Comparison of ENCODE assay signal across 9 cellular contexts in genomic region chr2:36562973-36563532, GRCh38. TPM values are rescaled to one million over a fixed set of nuclear protein-coding genes. Genes with fewer than 3 reads are reported as not detected.
A peak's percentile ranks its signal among the peaks of the same experiment; 100 is the strongest.
DNase-seq lines count a peak whose midpoint lies in the region; ATAC-seq, FAIRE-seq and TF ChIP-seq lines count a peak whose summit lies in the region.
"Had no signal": no experiment of that assay in that cellular context is flagged by ENCODE, and none has a peak within 500 bp of the region (broad histone marks: within the 10 kb centered on the region; RNA-seq: fewer than 3 reads in every experiment).

No MANE protein-coding gene starts in this region.

- no peak for TF ChIP-seq RAD21 in HepG2 (CRISPR knock-in tag; IDR thresholded peaks at IDR 0.05)

- ATAC-seq in HepG2, result peak; percentile 80
- no peak for ATAC-seq in HG03135 (IDR thresholded peaks at IDR 0.05; ENCODE audit: unreplicated experiment)

- no peaks in the 10 kb centered on the region for H4K20me1 ChIP-seq in HepG2 (ENCODE audit: insufficient read depth, low read length)

- H3K9ac ChIP-seq in HepG2 (ENCODE audit: insufficient read depth, low read depth, low read length), result no peak overlapping the region

- no peak overlapping the region for H2AFZ ChIP-seq in HepG2 (ENCODE audit: low read length)

- H3K4me3 ChIP-seq in A673 (ENCODE audit: low read depth, low read length, poor library complexity, severe bottlenecking) (no peak overlapping the region), breast epithelium (peak overlapping the region in 2 of 3 donors; percentile 18 to 19), HepG2 (replicated peaks in 1 of 3; ENCODE audit: insufficient read depth in 1 of 3, low read depth in 2 of 3, low read length in 3 of 3) (no peak overlapping the region)
- H3K4me3 ChIP-seq: thoracic aorta had no signal

- no peaks in the 10 kb centered on the region for H3K79me2 ChIP-seq in HepG2 (ENCODE audit: insufficient read depth, low read length)

- H3K9me3 ChIP-seq in A673 (ENCODE audit: low read depth, low read length, poor library complexity, severe bottlenecking) (no peaks in the 10 kb centered on the region), breast epithelium (no peaks in the 10 kb centered on the region), HepG2 (ENCODE audit: low read length) (no peaks in the 10 kb centered on the region)
- H3K9me3 ChIP-seq: thoracic aorta had no signal

- intact Hi-C loops in A673 (cut with micrococcal nuclease; ENCODE audit: unreplicated experiment) (no loop called here), breast epithelium (cut with DNase I; ENCODE audit: low total_unique reads) (no loop called here), HepG2 (cut with micrococcal nuclease; ENCODE audit: unreplicated experiment) (no loop called here)

- POLR2A ChIA-PET in A673 (lab: Charles Lee; ENCODE audit: low non-redundant PET) (no interaction called here), HepG2 (lab: Yijun Ruan, JAX) (interaction anchor here (1.2 kb wide), 1 partner anchor 210 kb away, joined by 4 read pairs; no protein-coding TSS in a partner anchor)

- peak overlapping the region; percentile 31; the same call in 1 of the 2 replicates for H3K4me2 ChIP-seq in HepG2 (ENCODE audit: low read depth, low read length)

- 85% methylated on average over 3 of the region's 3 CpGs for WGBS in HepG2 (ENCODE audit: low lambda C conversion rate)

- TF ChIP-seq EP300 in HepG2 (IDR thresholded peaks at IDR 0.05; ENCODE audit: low read depth in 2 of 2, low read length in 2 of 2) (no peak), HepG2 (CRISPR knock-in tag; IDR thresholded peaks at IDR 0.05; ENCODE audit: borderline replicate concordance) (no peak)

- TF ChIP-seq POLR2A in breast epithelium (IDR thresholded peaks at IDR 0.05) (no peak), HepG2 (IDR thresholded peaks at IDR 0.05; ENCODE audit: insufficient read depth in 1 of 2, low read depth in 2 of 2, low read length in 2 of 2) (no peak)

- TF ChIP-seq CTCF in A673 (conservative IDR thresholded peaks at IDR 0.05; ENCODE audit: low read depth, low read length) (no peak), breast epithelium (IDR thresholded peaks at IDR 0.05) (no peak), HepG2 (CRISPR knock-in tag; IDR thresholded peaks at IDR 0.05) (no peak)

- in situ Hi-C loops in HepG2 (cut with HindIII; ENCODE audit: extremely low pct_ligation_motif_present, low pct_unique_long_range_greater_than_20kb), result no loop called here

- DNase-seq in A673 (ENCODE audit: low spot score), result no peak
- peak; percentile 73 for DNase-seq in M059J (ENCODE audit: low read depth)
- no peak for DNase-seq in breast epithelium (ENCODE audit: low spot score in 2 of 2)
- DNase-seq in HepG2 (ENCODE audit: low spot score), result peak; percentile 56
- no peak for DNase-seq in frontal cortex (ENCODE audit: low spot score in 2 of 2)
- no peak for DNase-seq in dedifferentiated amniotic fluid mesenchymal stem cell (ENCODE audit: extremely low spot score)
- DNase-seq in RPMI8226, result no peak

- H3K36me3 ChIP-seq in A673 (ENCODE audit: insufficient read depth, low read length, poor library complexity, severe bottlenecking), result no peaks in the 10 kb centered on the region
- no peaks in the 10 kb centered on the region for H3K36me3 ChIP-seq in breast epithelium
- H3K36me3 ChIP-seq in HepG2 (replicated peaks in 1 of 2; ENCODE audit: control insufficient read depth in 1 of 2, insufficient read depth in 2 of 2, low read length in 2 of 2), result peaks cover 2 to 41% of the 10 kb centered on the region in 2 experiments; a peak in 3 of 5 replicates
- H3K36me3 ChIP-seq: thoracic aorta had no signal

- peak overlapping the region; percentile 72 for H3K27ac ChIP-seq in A673 (ENCODE audit: low read depth, low read length, poor library complexity, severe bottlenecking)
- peak overlapping the region; percentile 62 to 67 for H3K27ac ChIP-seq in breast epithelium
- peak overlapping the region; percentile 39 for H3K27ac ChIP-seq in HepG2 (ENCODE audit: extremely low read length, insufficient read depth, low read length)

- CTCF ChIA-PET in A673 (lab: Charles Lee) (interaction anchor here (0.5 kb wide), 1 partner anchor 14 kb away, joined by 8 read pairs; no protein-coding TSS in a partner anchor), HepG2 (lab: Yijun Ruan, JAX; ENCODE audit: low intra/inter-chr PET ratio, low total read pairs) (no interaction called here)

- no TSS peak for BruUV-seq in A673 (replicated peaks; lab: Mats Ljungman, UMichigan)
- no TSS peak for BruUV-seq in HepG2 (replicated peaks; lab: Mats Ljungman, UMichigan)

- H3K27me3 ChIP-seq in A673 (replicated peaks; ENCODE audit: insufficient read depth, low read depth, low read length, poor library complexity) (no peaks in the 10 kb centered on the region), breast epithelium (no peaks in the 10 kb centered on the region), HepG2 (ENCODE audit: control insufficient read depth in 1 of 2, insufficient read depth in 2 of 2, low read length in 2 of 2) (no peaks in the 10 kb centered on the region)

- peaks cover 54% of the 10 kb centered on the region for H3K4me1 ChIP-seq in A673 (ENCODE audit: insufficient read depth, low read length, poor library complexity, severe bottlenecking)
- H3K4me1 ChIP-seq in breast epithelium, result no peaks in the 10 kb centered on the region
- H3K4me1 ChIP-seq in HepG2 (ENCODE audit: insufficient read depth, low read length), result peaks cover 23% of the 10 kb centered on the region

- no peak for FAIRE-seq in HepG2 (lab: Jason Lieb, UNC)
- no peak for FAIRE-seq in frontal cortex (lab: Jason Lieb, UNC)

TF ChIP-seq in HepG2, 621 proteins besides CTCF, POLR2A, EP300 and RAD21 (continues in another document):
- peak; percentile 86 for TF ChIP-seq CEBPB (IDR thresholded peaks at IDR 0.05; ENCODE audit: borderline replicate concordance, low read depth, low read length)
- TF ChIP-seq TBX3 (IDR thresholded peaks at IDR 0.05; ENCODE audit: borderline replicate concordance), result no peak
- no peak for TF ChIP-seq ZNF496 (CRISPR knock-in tag; IDR thresholded peaks at IDR 0.05; ENCODE audit: insufficient replicate concordance)
- TF ChIP-seq CREB1 (IDR thresholded peaks at IDR 0.05), result no peak
- 0 out of 2 replicates have a peak, but pooled peaks have one; percentile 14 for TF ChIP-seq CREB1 (CRISPR knock-in tag; IDR thresholded peaks at IDR 0.05)
- peak; percentile 57 for TF ChIP-seq GATAD2A (CRISPR knock-in tag; IDR thresholded peaks at IDR 0.05)
- peak; percentile 57 for TF ChIP-seq FOSL2 (CRISPR knock-in tag; IDR thresholded peaks at IDR 0.05)

RNA-seq across cellular contexts. Expression of gene FEZ2, which starts 34.9 kb away (rescaled TPM):
- total RNA-seq in A673 (2021), result 57.5 and 62.9 TPM in 2 replicates
- 103 and 153 TPM in 2 replicates for total RNA-seq in M059J (2014; rRNA removed; shearing (Covaris generic))
- total RNA-seq in breast epithelium, result 10 to 100 TPM; 48.5 to 63.8 (median 49.0) TPM
- 59.1 and 59.3 TPM in 2 replicates for total RNA-seq in HepG2 (2016; rRNA removed; fragmentation: Illumina TruSeq; extraction: Trizol)
- 8.4 and 12.9 TPM in 2 replicates for total RNA-seq in HepG2 (2016; cell fraction: cytosol; rRNA removed; fragmentation: Illumina TruSeq; extraction: Trizol; ENCODE audit: low read depth)
- 54.2 and 72.2 TPM in 2 replicates for total RNA-seq in HepG2 (2016; cell fraction: insoluble cytoplasmic fraction; rRNA removed; fragmentation: Illumina TruSeq; extraction: Trizol)
- 24.4 TPM in 2 replicates for total RNA-seq in HepG2 (2016; cell fraction: membrane; rRNA removed; fragmentation: Illumina TruSeq; extraction: Trizol)
- 58.1 and 65.8 TPM in 2 replicates for total RNA-seq in HepG2 (2016; cell fraction: nucleus; rRNA removed; fragmentation: Illumina TruSeq; extraction: Trizol)
- polyA plus RNA-seq in HepG2 (2011; rRNA removed), result 30.0 and 42.5 TPM in 2 replicates
- 14.6 and 23.9 TPM in 2 replicates for polyA plus RNA-seq in HepG2 (2011; cell fraction: cytosol; rRNA removed)
- polyA plus RNA-seq in HepG2 (2011; cell fraction: nucleus; rRNA removed), result 18.9 and 26.2 TPM in 2 replicates
- polyA plus RNA-seq in HepG2 (2012), result 37.5 and 58.9 TPM in 2 replicates
- 8.4 and 9.6 TPM in 2 replicates for polyA plus RNA-seq in HepG2 (2016; cell fraction: cytosol; fragmentation: Illumina TruSeq; extraction: Trizol; ENCODE audit: low read depth)
- 57.2 and 67.4 TPM in 2 replicates for polyA plus RNA-seq in HepG2 (2016; cell fraction: insoluble cytoplasmic fraction; fragmentation: Illumina TruSeq; extraction: Trizol; ENCODE audit: low read depth)
- polyA plus RNA-seq in HepG2 (2016; cell fraction: membrane; fragmentation: Illumina TruSeq; extraction: Trizol; ENCODE audit: low read depth), result 16.7 and 18.6 TPM in 2 replicates
- 44.6 and 44.8 TPM in 2 replicates for polyA plus RNA-seq in HepG2 (2016; cell fraction: nucleus; fragmentation: Illumina TruSeq; extraction: Trizol; ENCODE audit: insufficient read depth, low read depth)
- 3.2 and 8.2 TPM in 2 replicates for polyA minus RNA-seq in HepG2 (2011; rRNA and poly(A)+ RNA removed; ENCODE audit: low replicate concordance)
- 18.1 and 22.6 TPM in 2 replicates for polyA minus RNA-seq in HepG2 (2011; cell fraction: cytosol; rRNA and poly(A)+ RNA removed)
- polyA minus RNA-seq in HepG2 (2011; cell fraction: nucleus; rRNA and poly(A)+ RNA removed), result 116 and 120 TPM in 2 replicates
- total RNA-seq in frontal cortex, result 60.3 TPM

Comparison
In these comparisons a context has a peak if more than half of its experiments do, and no peak if none do; other contexts are left out.
1. DNase-seq: peak in M059J (single experiment) and HepG2 (single experiment); none in A673 (single experiment), breast epithelium (0 of 2), frontal cortex (0 of 2), dedifferentiated amniotic fluid mesenchymal stem cell (single experiment) and RPMI8226 (single experiment).
2. H3K4me3 ChIP-seq: peak in breast epithelium (2 of 3); none in A673 (single experiment) and HepG2 (0 of 3).
3. Peak in every context shown above with its lines, with median percentiles within 50 percentile points of each other: H3K27ac ChIP-seq.